In genomic region chr10:119725550-119726290, GRCh38 we compare ENCODE assay signal across 8 cellular contexts. TPM values are rescaled to one million over a fixed set of nuclear protein-coding genes. Genes with fewer than 3 reads are reported as not detected.
DNase-seq lines count a peak whose midpoint lies in the region; ATAC-seq lines count a peak whose summit lies in the region.

A gene with protein sequence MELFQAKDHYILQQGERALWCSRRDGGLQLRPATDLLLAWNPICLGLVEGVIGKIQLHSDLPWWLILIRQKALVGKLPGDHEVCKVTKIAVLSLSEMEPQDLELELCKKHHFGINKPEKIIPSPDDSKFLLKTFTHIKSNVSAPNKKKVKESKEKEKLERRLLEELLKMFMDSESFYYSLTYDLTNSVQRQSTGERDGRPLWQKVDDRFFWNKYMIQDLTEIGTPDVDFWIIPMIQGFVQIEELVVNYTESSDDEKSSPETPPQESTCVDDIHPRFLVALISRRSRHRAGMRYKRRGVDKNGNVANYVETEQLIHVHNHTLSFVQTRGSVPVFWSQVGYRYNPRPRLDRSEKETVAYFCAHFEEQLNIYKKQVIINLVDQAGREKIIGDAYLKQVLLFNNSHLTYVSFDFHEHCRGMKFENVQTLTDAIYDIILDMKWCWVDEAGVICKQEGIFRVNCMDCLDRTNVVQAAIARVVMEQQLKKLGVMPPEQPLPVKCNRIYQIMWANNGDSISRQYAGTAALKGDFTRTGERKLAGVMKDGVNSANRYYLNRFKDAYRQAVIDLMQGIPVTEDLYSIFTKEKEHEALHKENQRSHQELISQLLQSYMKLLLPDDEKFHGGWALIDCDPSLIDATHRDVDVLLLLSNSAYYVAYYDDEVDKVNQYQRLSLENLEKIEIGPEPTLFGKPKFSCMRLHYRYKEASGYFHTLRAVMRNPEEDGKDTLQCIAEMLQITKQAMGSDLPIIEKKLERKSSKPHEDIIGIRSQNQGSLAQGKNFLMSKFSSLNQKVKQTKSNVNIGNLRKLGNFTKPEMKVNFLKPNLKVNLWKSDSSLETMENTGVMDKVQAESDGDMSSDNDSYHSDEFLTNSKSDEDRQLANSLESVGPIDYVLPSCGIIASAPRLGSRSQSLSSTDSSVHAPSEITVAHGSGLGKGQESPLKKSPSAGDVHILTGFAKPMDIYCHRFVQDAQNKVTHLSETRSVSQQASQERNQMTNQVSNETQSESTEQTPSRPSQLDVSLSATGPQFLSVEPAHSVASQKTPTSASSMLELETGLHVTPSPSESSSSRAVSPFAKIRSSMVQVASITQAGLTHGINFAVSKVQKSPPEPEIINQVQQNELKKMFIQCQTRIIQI (plus strand): TSS chr10:119726050. CDS start chr10:119726263, 213 bp downstream.

- H3K27ac ChIP-seq in CD8-positive, alpha-beta memory T cell (ENCODE audit: low read depth, low read length): peak within 1 kb of the TSS; percentile 72
- H3K27ac ChIP-seq in effector memory CD4-positive, alpha-beta T cell (ENCODE audit: insufficient read depth, low read length, poor library complexity, severe bottlenecking): peak within 1 kb of the TSS; percentile 63

- peaks cover 17 to 35% (median 29%) of the 10 kb centered on the region in 3 donors for H3K4me1 Mint-ChIP-seq in CD8-positive, alpha-beta memory T cell
- H3K4me1 Mint-ChIP-seq in memory B cell: peaks cover 41% of the 10 kb centered on the region

- CTCF ChIA-PET in CD8-positive, alpha-beta memory T cell (lab: Charles Lee): interaction anchor here (0.6 to 3.8 kb wide), 10 partner anchors 10 to 134 kb away, joined by 3 to 14 read pairs (median 3); no protein-coding TSS in a partner anchor
- CTCF ChIA-PET in activated CD8-positive, alpha-beta memory T cell treated with anti-CD3 and anti-CD28 coated beads for 36 hours (lab: Charles Lee): interaction anchor here (0.5 to 2.4 kb wide), 14 partner anchors 12 to 208 kb away, joined by 3 to 12 read pairs (median 5); no protein-coding TSS in a partner anchor

- H3K36me3 ChIP-seq in CD8-positive, alpha-beta memory T cell (ENCODE audit: insufficient read depth, low read length): no peaks in the 10 kb centered on the region
- no peaks in the 10 kb centered on the region for H3K36me3 ChIP-seq in effector memory CD4-positive, alpha-beta T cell (ENCODE audit: control insufficient read depth, insufficient read depth, low read length)

- POLR2A ChIA-PET in CD8-positive, alpha-beta memory T cell (lab: Charles Lee): interaction anchor here (0.5 to 1.9 kb wide), 12 partner anchors 10 to 971 kb away, joined by 3 to 16 read pairs (median 4); partner anchors contain the start of genes BAG3, CACUL1, MCMBP and RGS10
- POLR2A ChIA-PET in activated CD8-positive, alpha-beta memory T cell treated with anti-CD3 and anti-CD28 coated beads for 36 hours (lab: Charles Lee): interaction anchor here (0.6 to 1.9 kb wide), 14 partner anchors 9 to 391 kb away, joined by 3 to 13 read pairs (median 6); partner anchors contain the start of gene BAG3

- ATAC-seq in GM19468 (IDR thresholded peaks at IDR 0.05; ENCODE audit: extremely low read depth, unreplicated experiment) (peak; percentile 59), memory B cell (ENCODE audit: low read depth) (peak; percentile 89)

- no peaks in the 10 kb centered on the region for H3K27me3 Mint-ChIP-seq in CD8-positive, alpha-beta memory T cell
- no peaks in the 10 kb centered on the region for H3K27me3 Mint-ChIP-seq in memory B cell

- peak within 1 kb of the TSS; percentile 89 to 93 (median 90) for H3K4me3 Mint-ChIP-seq in CD8-positive, alpha-beta memory T cell
- peak within 1 kb of the TSS; percentile 94 for H3K4me3 Mint-ChIP-seq in memory B cell

- H3K27me3 ChIP-seq in CD8-positive, alpha-beta memory T cell (ENCODE audit: insufficient read depth, low read length, poor library complexity, severe bottlenecking): no peaks in the 10 kb centered on the region
- H3K27me3 ChIP-seq in effector memory CD4-positive, alpha-beta T cell (replicated peaks; ENCODE audit: control insufficient read depth, insufficient read depth, low read length, poor library complexity, severe bottlenecking): no peaks in the 10 kb centered on the region

- H3K4me3 ChIP-seq in CD8-positive, alpha-beta memory T cell (ENCODE audit: low read length): peak within 1 kb of the TSS; percentile 73
- H3K4me3 ChIP-seq in effector memory CD4-positive, alpha-beta T cell (ENCODE audit: insufficient read depth, low read depth, low read length, poor library complexity, severe bottlenecking): peak within 1 kb of the TSS; percentile 84

- DNase-seq in CD8-positive, alpha-beta memory T cell: peak; percentile 96 to 100 (median 98)
- DNase-seq in HS-5 (ENCODE audit: low read depth): peak; percentile 91
- DNase-seq in NK-92 (lab: John Stamatoyannopoulos, UW; ENCODE audit: unreplicated experiment): peak; percentile 71
- peak; percentile 97 to 99 (median 99) for DNase-seq in effector memory CD4-positive, alpha-beta T cell
- peak; percentile 92 to 93 for DNase-seq in memory B cell (ENCODE audit: low spot score in 2 of 2)
- peak; percentile 98 for DNase-seq in stimulated activated CD8-positive, alpha-beta memory T cell treated with anti-CD3 and anti-CD28 coated beads, Interleukin-12 subunit alpha, Interleukin-12 subunit beta, amount 100 ng/mL, for 24 hours (ENCODE audit: extremely low read depth)

- H3K9me3 ChIP-seq in CD8-positive, alpha-beta memory T cell (ENCODE audit: low read length): no peaks in the 10 kb centered on the region
- H3K9me3 ChIP-seq in effector memory CD4-positive, alpha-beta T cell (ENCODE audit: control insufficient read depth, low read length): no peaks in the 10 kb centered on the region

- H3K9me3 Mint-ChIP-seq in CD8-positive, alpha-beta memory T cell: no peaks in the 10 kb centered on the region
- no peaks in the 10 kb centered on the region for H3K9me3 Mint-ChIP-seq in memory B cell

- peak within 1 kb of the TSS; percentile 51 to 98 (median 84) for H3K27ac Mint-ChIP-seq in CD8-positive, alpha-beta memory T cell
- peak within 1 kb of the TSS; percentile 87 for H3K27ac Mint-ChIP-seq in memory B cell

- peaks cover 15% of the 10 kb centered on the region for H3K4me1 ChIP-seq in CD8-positive, alpha-beta memory T cell (ENCODE audit: insufficient read depth, low read length)
- peaks cover 9% of the 10 kb centered on the region for H3K4me1 ChIP-seq in effector memory CD4-positive, alpha-beta T cell (ENCODE audit: control insufficient read depth, insufficient read depth, low read length, poor library complexity, severe bottlenecking)

- peaks cover 0 to 4% (median 0%) of the 10 kb centered on the region in 3 donors for H3K36me3 Mint-ChIP-seq in CD8-positive, alpha-beta memory T cell
- no peaks in the 10 kb centered on the region for H3K36me3 Mint-ChIP-seq in memory B cell

RNA-seq across cellular contexts. Expression of the gene that starts here (rescaled TPM):
- total RNA-seq in CD8-positive, alpha-beta memory T cell: 10 to 100 TPM; 22.3 to 23.0 TPM
- 4.4 TPM for polyA plus RNA-seq in CD8-positive, alpha-beta memory T cell
- 10 to 100 TPM; 22.7 to 23.1 TPM for total RNA-seq in activated CD8-positive, alpha-beta memory T cell treated with anti-CD3 and anti-CD28 coated beads for 36 hours

Comparison
In these comparisons a context has a peak if more than half of its experiments do, and no peak if none do; other contexts are left out.
1. Peak in every context shown above with its lines: DNase-seq, ATAC-seq, H3K4me3 ChIP-seq and H3K27ac ChIP-seq.